Comparison of ENCODE assay signal across 18 cellular contexts in the genomic region with DNA sequence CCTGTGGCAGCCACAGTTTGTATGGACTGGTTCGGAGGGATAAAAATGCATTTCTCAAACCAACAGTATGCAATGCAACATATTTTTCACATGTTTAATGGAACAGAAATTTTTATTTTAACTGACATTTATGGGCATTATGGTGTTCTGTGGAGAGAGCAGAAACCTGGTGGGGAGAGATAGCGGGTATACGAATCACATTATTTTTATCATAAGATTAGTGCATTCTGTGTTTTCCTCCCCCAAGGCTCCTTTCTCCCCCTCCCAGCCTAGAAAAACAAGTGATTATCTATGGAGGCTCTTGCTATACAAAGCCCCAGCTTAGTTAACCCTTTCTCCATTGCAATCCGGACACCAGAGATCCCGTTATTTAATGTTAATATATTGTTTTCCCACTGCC.
DNase-seq lines count a peak whose midpoint lies in the region; ATAC-seq and TF ChIP-seq lines count a peak whose summit lies in the region.
"Had no signal": no experiment of that assay in that cellular context is flagged by ENCODE, and none has a peak within 500 bp of the region (broad histone marks: within the 10 kb centered on the region; RNA-seq: fewer than 3 reads in every experiment).

No MANE protein-coding gene starts in this region.

- no peaks in the 10 kb centered on the region for H3F3A ChIP-seq in SK-N-SH (replicated peaks; ENCODE audit: insufficient read depth)

- no peak overlapping the region for H3K4me2 ChIP-seq in SK-N-SH
- H3K4me2 ChIP-seq: A549; BLaER1 treated with 17β-estradiol and CSF1 and Interleukin-3, amounts not matched to agents 10 nM and 100 nM had no signal

- peak; percentile 30 for DNase-seq in NCI-H146 (lab: John Stamatoyannopoulos, UW)
- DNase-seq in NCI-H146 treated with DMSO at 0.1 percent for 48 hours (lab: John Stamatoyannopoulos, UW; ENCODE audit: unreplicated experiment) = no peak
- DNase-seq in SK-N-SH = peak; percentile 16
- no peak for DNase-seq in nephron progenitor cell
- DNase-seq in mucosa of gallbladder (ENCODE audit: low spot score) = no peak
- DNase-seq: AML-193; Caco-2; Calu3; CD4-positive, alpha-beta T cell; CD8-positive, alpha-beta T cell; DMS79 treated with DMSO at 0.1 percent for 48 hours; GF-D8 had no signal

- no peaks in the 10 kb centered on the region for H4K20me1 ChIP-seq in SK-N-SH (ENCODE audit: insufficient read depth)
- H4K20me1 ChIP-seq: BLaER1 treated with 17β-estradiol and CSF1 and Interleukin-3, amounts not matched to agents 10 nM and 100 nM had no signal

- peaks cover 9% of the 10 kb centered on the region for H3K9me3 Mint-ChIP-seq in nephron progenitor cell

- 0 out of 2 replicates have a peak, but pooled peaks cover 5% of the 10 kb centered on the region for H3K9me2 ChIP-seq in SK-N-SH

- TF ChIP-seq EP300 in SK-N-SH (IDR thresholded peaks at IDR 0.05; ENCODE audit: borderline replicate concordance in 1 of 2, low read depth in 1 of 2, low read length in 1 of 2) = peak in 1 of 2 experiments; percentile 60; a peak in 1 of 4 replicates

- ATAC-seq in SK-N-SH treated with all-trans-retinoic acid at 6 μM for 48 hours = no peak
- ATAC-seq: A549; CD8-positive, alpha-beta T cell had no signal

- H3K36me3 Mint-ChIP-seq in nephron progenitor cell (ENCODE audit: low read depth) = peaks cover 5% of the 10 kb centered on the region
- H3K36me3 Mint-ChIP-seq: CD8-positive, alpha-beta T cell had no signal

- no peaks in the 10 kb centered on the region for H3K36me3 ChIP-seq in SK-N-SH (replicated peaks in 1 of 2; ENCODE audit: control insufficient read depth in 1 of 2, insufficient read depth in 2 of 2, low read length in 1 of 2)
- H3K36me3 ChIP-seq: BLaER1 treated with 17β-estradiol and CSF1 and Interleukin-3, amounts not matched to agents 10 nM and 100 nM had no signal

- H3K27ac ChIP-seq in SK-N-SH (ENCODE audit: low read depth in 2 of 2, low read length in 1 of 2) = no peak overlapping the region
- H3K27ac ChIP-seq: 22Rv1; A549; BLaER1 treated with 17β-estradiol and CSF1 and Interleukin-3, amounts not matched to agents 10 nM and 100 nM; C4-2B had no signal

- no peak overlapping the region for H3K9ac ChIP-seq in SK-N-SH
- H3K9ac ChIP-seq: BLaER1 treated with 17β-estradiol and CSF1 and Interleukin-3, amounts not matched to agents 10 nM and 100 nM had no signal

- TF ChIP-seq CTCF in SK-N-SH (IDR thresholded peaks at IDR 0.05) = no peak
- TF ChIP-seq CTCF in nephron progenitor cell (IDR thresholded peaks at IDR 0.05) = no peak

- CTCF ChIA-PET in SK-N-SH (lab: Yijun Ruan, JAX) = no interaction called here

- H3K4me3 Mint-ChIP-seq in nephron progenitor cell = no peak overlapping the region
- H3K4me3 Mint-ChIP-seq: B cell; CD4-positive, alpha-beta T cell; CD8-positive, alpha-beta T cell had no signal

- 67% methylated on average over 5 of the region's 5 CpGs for WGBS in SK-N-SH (ENCODE audit: low lambda C conversion rate)

- no peaks in the 10 kb centered on the region for H3K4me1 ChIP-seq in SK-N-SH (ENCODE audit: control insufficient read depth in 1 of 2, insufficient read depth in 2 of 2, low read depth in 1 of 2, low read length in 1 of 2)
- H3K4me1 ChIP-seq: A549; BLaER1 treated with 17β-estradiol and CSF1 and Interleukin-3, amounts not matched to agents 10 nM and 100 nM; Caco-2 had no signal

- no peak overlapping the region for H2AFZ ChIP-seq in SK-N-SH (ENCODE audit: low read depth)

- no peaks in the 10 kb centered on the region for H3K9me3 ChIP-seq in SK-N-SH
- H3K9me3 ChIP-seq: A549, Caco-2 had no signal

- POLR2A ChIA-PET in SK-N-SH (lab: Yijun Ruan, JAX) = interaction anchor here (0.6 kb wide), 1 partner anchor 348 kb away, joined by 3 read pairs; no protein-coding TSS in a partner anchor

- TF ChIP-seq RAD21 in SK-N-SH (IDR thresholded peaks at IDR 0.05; ENCODE audit: low read length) = no peak

- H3K4me3 ChIP-seq in SK-N-SH (ENCODE audit: low read depth in 2 of 2, low read length in 1 of 2) = no peak overlapping the region
- H3K4me3 ChIP-seq: A549; BLaER1 treated with 17β-estradiol and CSF1 and Interleukin-3, amounts not matched to agents 10 nM and 100 nM had no signal

- H3K27me3 ChIP-seq in SK-N-SH (ENCODE audit: insufficient read depth) = no peaks in the 10 kb centered on the region
- H3K27me3 ChIP-seq: BLaER1 treated with 17β-estradiol and CSF1 and Interleukin-3, amounts not matched to agents 10 nM and 100 nM had no signal

- peak overlapping the region; percentile 76 for H3K27ac Mint-ChIP-seq in nephron progenitor cell
- H3K27ac Mint-ChIP-seq: B cell; CD4-positive, alpha-beta T cell; CD8-positive, alpha-beta T cell had no signal

- H3K4me1 Mint-ChIP-seq in nephron progenitor cell = peaks cover 79% of the 10 kb centered on the region
- H3K4me1 Mint-ChIP-seq: B cell had no signal

- H3K27me3 Mint-ChIP-seq in nephron progenitor cell (ENCODE audit: low read depth, poor library complexity) = peaks cover 6% of the 10 kb centered on the region
- H3K27me3 Mint-ChIP-seq: B cell; CD4-positive, alpha-beta T cell had no signal

- no peaks in the 10 kb centered on the region for H3K79me2 ChIP-seq in SK-N-SH (ENCODE audit: insufficient read depth)

TF ChIP-seq in SK-N-SH, 30 proteins besides CTCF, POLR2A, EP300 and RAD21:
- TF ChIP-seq JUND (IDR thresholded peaks at IDR 0.05) = no peak
- no peak for TF ChIP-seq TEAD4 (IDR thresholded peaks at IDR 0.05; ENCODE audit: borderline replicate concordance, insufficient read depth)
- TF ChIP-seq, protein P1, sequence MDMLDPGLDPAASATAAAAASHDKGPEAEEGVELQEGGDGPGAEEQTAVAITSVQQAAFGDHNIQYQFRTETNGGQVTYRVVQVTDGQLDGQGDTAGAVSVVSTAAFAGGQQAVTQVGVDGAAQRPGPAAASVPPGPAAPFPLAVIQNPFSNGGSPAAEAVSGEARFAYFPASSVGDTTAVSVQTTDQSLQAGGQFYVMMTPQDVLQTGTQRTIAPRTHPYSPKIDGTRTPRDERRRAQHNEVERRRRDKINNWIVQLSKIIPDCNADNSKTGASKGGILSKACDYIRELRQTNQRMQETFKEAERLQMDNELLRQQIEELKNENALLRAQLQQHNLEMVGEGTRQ (IDR thresholded peaks at IDR 0.05; ENCODE audit: borderline replicate concordance, low read depth, low read length) = no peak
- TF ChIP-seq TAF1 (IDR thresholded peaks at IDR 0.05; ENCODE audit: borderline replicate concordance, low read depth, low read length) = no peak

TF ChIP-seq in SK-N-SH treated with all-trans-retinoic acid at 6 μM for 48 hours, 23 proteins besides CTCF, POLR2A, EP300 and RAD21:
- TF ChIP-seq ZNF70 (CRISPR knock-in tag; IDR thresholded peaks at IDR 0.05) (no peak), ZC3H10 (CRISPR knock-in tag; IDR thresholded peaks at IDR 0.05) (no peak), CSDC2 (CRISPR knock-in tag; IDR thresholded peaks at IDR 0.05) (no peak), SNAI2 (CRISPR knock-in tag; IDR thresholded peaks at IDR 0.05) (no peak), ZNF565 (CRISPR knock-in tag; conservative IDR thresholded peaks at IDR 0.05; ENCODE audit: low read depth) (no peak), ISL1 (CRISPR knock-in tag; IDR thresholded peaks at IDR 0.05) (no peak), TCF4 (CRISPR knock-in tag; IDR thresholded peaks at IDR 0.05; ENCODE audit: borderline replicate concordance) (no peak), ARNTL (CRISPR knock-in tag; IDR thresholded peaks at IDR 0.05; ENCODE audit: borderline replicate concordance, low read depth) (no peak), RARB (CRISPR knock-in tag; IDR thresholded peaks at IDR 0.05) (no peak), ESRRG (CRISPR knock-in tag; IDR thresholded peaks at IDR 0.05) (no peak)
- TF ChIP-seq, protein P2, sequence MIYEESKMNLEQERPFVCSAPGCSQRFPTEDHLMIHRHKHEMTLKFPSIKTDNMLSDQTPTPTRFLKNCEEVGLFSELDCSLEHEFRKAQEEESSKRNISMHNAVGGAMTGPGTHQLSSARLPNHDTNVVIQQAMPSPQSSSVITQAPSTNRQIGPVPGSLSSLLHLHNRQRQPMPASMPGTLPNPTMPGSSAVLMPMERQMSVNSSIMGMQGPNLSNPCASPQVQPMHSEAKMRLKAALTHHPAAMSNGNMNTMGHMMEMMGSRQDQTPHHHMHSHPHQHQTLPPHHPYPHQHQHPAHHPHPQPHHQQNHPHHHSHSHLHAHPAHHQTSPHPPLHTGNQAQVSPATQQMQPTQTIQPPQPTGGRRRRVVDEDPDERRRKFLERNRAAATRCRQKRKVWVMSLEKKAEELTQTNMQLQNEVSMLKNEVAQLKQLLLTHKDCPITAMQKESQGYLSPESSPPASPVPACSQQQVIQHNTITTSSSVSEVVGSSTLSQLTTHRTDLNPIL (CRISPR knock-in tag; IDR thresholded peaks at IDR 0.05; ENCODE audit: low read depth) = no peak
TF ChIP-seq in SK-N-SH treated with all-trans-retinoic acid at 6 μM for 48 hours: peak in this region for 0.

Comparison
In these comparisons a context has a peak if more than half of its experiments do, and no peak if none do; other contexts are left out.
1. DNase-seq: peak in NCI-H146 (single experiment) and SK-N-SH (single experiment); none in NCI-H146 treated with DMSO at 0.1 percent for 48 hours (single experiment), nephron progenitor cell (single experiment) and mucosa of gallbladder (single experiment).